In genomic region chr7:48087349-48087748, GRCh38 we compare ENCODE assay signal across 8 cellular contexts. TPM values are rescaled to one million over a fixed set of nuclear protein-coding genes. Genes with fewer than 3 reads are reported as not detected.
DNase-seq lines count a peak whose midpoint lies in the region; ATAC-seq and TF ChIP-seq lines count a peak whose summit lies in the region.

No MANE protein-coding gene starts in this region.

- no peak for DNase-seq in CD8-positive, alpha-beta T cell
- peak; percentile 65 for DNase-seq in NB4 (ENCODE audit: low read depth)
- peak; percentile 65 for DNase-seq in dermis blood vessel endothelial cell
- no peak for DNase-seq in omental fat pad (ENCODE audit: low spot score)
- DNase-seq in LoVo (ENCODE audit: low spot score): no peak

- peaks cover 21% of the 10 kb centered on the region for H3K36me3 Mint-ChIP-seq in CD8-positive, alpha-beta T cell
- peaks cover 18% of the 10 kb centered on the region for H3K36me3 Mint-ChIP-seq in stimulated activated memory B cell treated with anti-CD40 and anti-IgM and Interleukin-4, amounts not matched to agents 10 μg/mL and 1 μg/mL and 100 μg/mL, for 72 hours

- H3K27me3 ChIP-seq in CD8-positive, alpha-beta T cell (ENCODE audit: insufficient read depth, low read length): no peaks in the 10 kb centered on the region

- TF ChIP-seq CTCF in CD8-positive, alpha-beta T cell (IDR thresholded peaks at IDR 0.05): no peak
- TF ChIP-seq CTCF in NB4 (IDR thresholded peaks at IDR 0.05; ENCODE audit: low read depth, low read length) (no peak), omental fat pad (IDR thresholded peaks at IDR 0.05) (no peak)

- peaks cover 77% of the 10 kb centered on the region for H3K4me1 ChIP-seq in CD8-positive, alpha-beta T cell (ENCODE audit: insufficient read depth, low read length)

- peaks cover 83% of the 10 kb centered on the region for H3K4me1 Mint-ChIP-seq in CD8-positive, alpha-beta T cell (ENCODE audit: low read depth)
- H3K4me1 Mint-ChIP-seq in stimulated activated memory B cell treated with anti-CD40 and anti-IgM and Interleukin-4, amounts not matched to agents 10 μg/mL and 1 μg/mL and 100 μg/mL, for 72 hours: peaks cover 57% of the 10 kb centered on the region

- ATAC-seq in CD8-positive, alpha-beta T cell: no peak
- ATAC-seq in GM21360 (IDR thresholded peaks at IDR 0.05; ENCODE audit: unreplicated experiment) (peak; percentile 18), omental fat pad (ENCODE audit: low FRiP score) (no peak), HG03108 (IDR thresholded peaks at IDR 0.05; ENCODE audit: unreplicated experiment) (no peak)
- no peak for ATAC-seq in stimulated activated memory B cell treated with anti-CD40 and anti-IgM and Interleukin-4, amounts not matched to agents 10 μg/mL and 1 μg/mL and 100 μg/mL, for 72 hours

- H3K36me3 ChIP-seq in CD8-positive, alpha-beta T cell (ENCODE audit: insufficient read depth, low read length): no peaks in the 10 kb centered on the region

- H3K27ac Mint-ChIP-seq in CD8-positive, alpha-beta T cell: peak overlapping the region; percentile 91
- peak overlapping the region; percentile 91 for H3K27ac Mint-ChIP-seq in stimulated activated memory B cell treated with anti-CD40 and anti-IgM and Interleukin-4, amounts not matched to agents 10 μg/mL and 1 μg/mL and 100 μg/mL, for 72 hours

- peak overlapping the region; percentile 49 for H3K4me3 Mint-ChIP-seq in CD8-positive, alpha-beta T cell
- H3K4me3 Mint-ChIP-seq in stimulated activated memory B cell treated with anti-CD40 and anti-IgM and Interleukin-4, amounts not matched to agents 10 μg/mL and 1 μg/mL and 100 μg/mL, for 72 hours: peak overlapping the region; percentile 11

- CTCF ChIA-PET in CD8-positive, alpha-beta T cell (lab: Charles Lee): interaction anchor here (1.1 to 2.9 kb wide), 2 partner anchors 96 to 119 kb away, joined by 3 to 11 read pairs; no protein-coding TSS in a partner anchor

- TF ChIP-seq POLR2A in NB4 (IDR thresholded peaks at IDR 0.05; ENCODE audit: extremely low read depth, insufficient read length): no peak

- H3K27me3 Mint-ChIP-seq in CD8-positive, alpha-beta T cell (ENCODE audit: low read depth): no peaks in the 10 kb centered on the region
- H3K27me3 Mint-ChIP-seq in stimulated activated memory B cell treated with anti-CD40 and anti-IgM and Interleukin-4, amounts not matched to agents 10 μg/mL and 1 μg/mL and 100 μg/mL, for 72 hours: no peaks in the 10 kb centered on the region

- H3K27ac ChIP-seq in CD8-positive, alpha-beta T cell (ENCODE audit: low read depth, low read length): peak overlapping the region; percentile 31

- H3K4me3 ChIP-seq in CD8-positive, alpha-beta T cell (ENCODE audit: low read depth, low read length): no peak overlapping the region
- no peak overlapping the region for H3K4me3 ChIP-seq in NB4 (ENCODE audit: low read depth, low read length)

- POLR2A ChIA-PET in CD8-positive, alpha-beta T cell (lab: Charles Lee): interaction anchor here (1.3 kb wide), 1 partner anchor 96 kb away, joined by 6 read pairs; no protein-coding TSS in a partner anchor

- intact Hi-C loops in CD8-positive, alpha-beta T cell (cut with DNase I, micrococcal nuclease): loop anchor here in 1 of 2 experiments (5.0 kb wide), 2 partner anchors 50 to 95 kb away; partner anchors contain the start of gene C7orf57

- H3K9me3 Mint-ChIP-seq in CD8-positive, alpha-beta T cell: no peaks in the 10 kb centered on the region
- H3K9me3 Mint-ChIP-seq in stimulated activated memory B cell treated with anti-CD40 and anti-IgM and Interleukin-4, amounts not matched to agents 10 μg/mL and 1 μg/mL and 100 μg/mL, for 72 hours: no peaks in the 10 kb centered on the region

- no peaks in the 10 kb centered on the region for H3K9me3 ChIP-seq in CD8-positive, alpha-beta T cell (ENCODE audit: low read length)

RNA-seq across cellular contexts. Expression of gene UPP1, which starts 1.7 kb away (rescaled TPM):
- total RNA-seq in CD8-positive, alpha-beta T cell: 10 to 100 TPM; 87.4 to 90.2 TPM
- total RNA-seq in dermis blood vessel endothelial cell (13.2 and 30.3 TPM in 2 replicates), omental fat pad (100 to 1,000 TPM in 1 of 4 donors, 10 to 100 TPM in 3; 26.1 to 114 (median 32.6) TPM)

RNA-seq across cellular contexts. Expression of gene C7orf57, which starts 52.0 kb away (rescaled TPM):
- not detected for total RNA-seq in CD8-positive, alpha-beta T cell
- total RNA-seq in dermis blood vessel endothelial cell: not detected in 2 replicates
- under 1 TPM in 1 of 4 donors, not detected in 3; 0.24 TPM for total RNA-seq in omental fat pad

RNA-seq across cellular contexts. Expression of gene SUN3, which starts 58.4 kb away (rescaled TPM):
- total RNA-seq in CD8-positive, alpha-beta T cell: not detected
- not detected in 2 replicates for total RNA-seq in dermis blood vessel endothelial cell
- not detected for total RNA-seq in omental fat pad

Comparison
In these comparisons a context has a peak if more than half of its experiments do, and no peak if none do; other contexts are left out.
1. DNase-seq: peak in NB4 (single experiment) and dermis blood vessel endothelial cell (single experiment); none in CD8-positive, alpha-beta T cell (0 of 7), omental fat pad (single experiment) and LoVo (single experiment).